ENCODE assay signal across 1 cellular context in the genomic region with DNA sequence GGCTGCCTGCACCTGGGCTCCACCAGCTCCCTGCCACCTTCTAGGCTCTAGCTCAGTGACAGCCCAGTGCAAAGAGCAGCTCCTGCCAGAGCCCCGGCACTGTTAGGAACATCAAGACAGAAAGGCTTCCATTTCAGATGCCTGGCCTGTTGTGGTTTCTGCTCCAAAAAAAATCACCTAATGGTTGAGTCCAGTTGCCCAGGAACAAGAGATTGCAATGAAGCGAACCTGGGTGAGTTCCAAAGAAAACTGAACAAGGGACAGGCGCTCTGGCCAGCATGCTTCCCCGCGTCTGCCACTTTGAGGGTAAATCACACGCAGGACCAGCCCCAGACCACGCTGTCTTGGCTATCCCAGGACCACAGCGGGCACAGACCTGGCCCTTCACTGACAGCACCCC.
TF ChIP-seq lines count a peak whose summit lies in the region.

No MANE protein-coding gene starts in this region.

TF ChIP-seq in HepG2, 621 proteins besides CTCF, POLR2A, EP300 and RAD21:
- TF ChIP-seq ZNF121 (CRISPR knock-in tag; IDR thresholded peaks at IDR 0.05) (no peak), ZNF839 (CRISPR knock-in tag; IDR thresholded peaks at IDR 0.05; ENCODE audit: borderline replicate concordance) (no peak), DNMT1 (CRISPR knock-in tag; IDR thresholded peaks at IDR 0.05) (no peak), ZNF256 (CRISPR knock-in tag; conservative IDR thresholded peaks at IDR 0.05) (no peak), ZFP62 (CRISPR knock-in tag; IDR thresholded peaks at IDR 0.05) (no peak), SIN3B (IDR thresholded peaks at IDR 0.05; ENCODE audit: low read length) (no peak), ZNF260 (CRISPR knock-in tag; IDR thresholded peaks at IDR 0.05; ENCODE audit: borderline replicate concordance, low read depth) (no peak), REPIN1 (CRISPR knock-in tag; IDR thresholded peaks at IDR 0.05; ENCODE audit: borderline replicate concordance, low read depth) (no peak), ATF6 (CRISPR knock-in tag; conservative IDR thresholded peaks at IDR 0.05) (no peak), CCAR2 (optimal IDR thresholded peaks at IDR 0.05; ENCODE audit: low read depth, low read length) (no peak)
